Comparison of ENCODE assay signal across 20 cellular contexts in the genomic region with DNA sequence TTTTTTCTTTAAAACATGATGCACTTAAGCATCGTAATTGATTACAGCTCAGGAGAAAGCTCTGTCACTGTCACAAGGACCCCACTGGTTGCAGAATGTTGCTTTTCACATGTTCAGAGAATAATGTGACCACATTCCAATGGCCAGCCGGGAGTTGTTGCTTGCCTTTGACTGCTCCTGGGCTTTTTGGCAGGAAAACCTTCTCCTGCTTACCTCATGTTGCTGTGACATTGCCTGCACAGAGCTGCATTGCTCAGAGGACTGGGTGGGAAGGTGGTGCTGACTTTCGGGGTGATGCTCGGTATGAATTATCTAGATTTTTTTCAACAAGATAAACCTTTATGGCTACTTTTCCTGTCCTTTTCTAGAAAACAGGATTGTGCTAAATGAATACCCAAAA.
DNase-seq lines count a peak whose midpoint lies in the region; ATAC-seq lines count a peak whose summit lies in the region.
"Had no signal": no experiment of that assay in that cellular context is flagged by ENCODE, and none has a peak within 500 bp of the region (broad histone marks: within the 10 kb centered on the region; RNA-seq: fewer than 3 reads in every experiment).

No MANE protein-coding gene starts in this region.

- H3K4me2 ChIP-seq in mesendoderm (ENCODE audit: low read length) = no peak overlapping the region

- H2BK5ac ChIP-seq in mesendoderm (ENCODE audit: low read length) = no peak overlapping the region

- no peaks in the 10 kb centered on the region for H3K79me1 ChIP-seq in mesendoderm (ENCODE audit: low read length)

- H3K9me3 ChIP-seq in aorta (ENCODE audit: control insufficient read depth, low read length) = no peaks in the 10 kb centered on the region
- H3K9me3 ChIP-seq: adrenal gland had no signal

- no peak overlapping the region for H3K9ac ChIP-seq in mesendoderm (ENCODE audit: low read length)

- H3K23ac ChIP-seq in mesendoderm (ENCODE audit: low read length) = no peak overlapping the region

- ATAC-seq in Right ventricle myocardium inferior = peak; percentile 59
- no peak for ATAC-seq in aorta (ENCODE audit: low FRiP score)
- ATAC-seq: activated T-helper 17 cell treated with anti-CD3 and anti-CD28 coated beads, Interleukin-2, amount 50 U/mL, for 72 hours; K562 had no signal

- H3K79me2 ChIP-seq in mesendoderm (ENCODE audit: control insufficient read depth, insufficient read depth, low read length) = no peaks in the 10 kb centered on the region

- H3K4me3 ChIP-seq in mesendoderm (ENCODE audit: low read length) (no peak overlapping the region), aorta (ENCODE audit: low read length in 2 of 2) (no peak overlapping the region)
- H3K4me3 ChIP-seq: adrenal gland, K562 had no signal

- no peak overlapping the region for H3K56ac ChIP-seq in mesendoderm (ENCODE audit: low read length)

- no peak overlapping the region for H2BK15ac ChIP-seq in mesendoderm (replicated peaks; ENCODE audit: low read depth)

- H2BK120ac ChIP-seq in mesendoderm (ENCODE audit: low read depth, low read length) = no peak overlapping the region

- H3K4me1 ChIP-seq in mesendoderm (ENCODE audit: control insufficient read depth, low read depth, low read length) = no peaks in the 10 kb centered on the region
- peaks cover 0 to 4% of the 10 kb centered on the region in 2 donors for H3K4me1 ChIP-seq in aorta (ENCODE audit: control insufficient read depth in 1 of 2, insufficient read depth in 2 of 2, low read length in 2 of 2)

- no peak overlapping the region for H2AK5ac ChIP-seq in mesendoderm (ENCODE audit: low read length)

- H3K18ac ChIP-seq in mesendoderm (ENCODE audit: low read length) = no peak overlapping the region

- no peak overlapping the region for H3K4ac ChIP-seq in mesendoderm (ENCODE audit: low read depth, low read length)

- no peaks in the 10 kb centered on the region for H3K27me3 ChIP-seq in mesendoderm (ENCODE audit: insufficient read depth, low read length, poor library complexity)
- H3K27me3 ChIP-seq in aorta (ENCODE audit: control insufficient read depth in 1 of 2, insufficient read depth in 2 of 2, low read length in 1 of 2) = no peaks in the 10 kb centered on the region
- H3K27me3 ChIP-seq: adrenal gland had no signal

- H3K27ac ChIP-seq in mesendoderm (ENCODE audit: low read depth, low read length) (no peak overlapping the region), aorta (ENCODE audit: low read depth in 1 of 2, low read length in 2 of 2) (peak overlapping the region; percentile 22 to 25)
- H3K27ac ChIP-seq: adrenal gland had no signal

- DNase-seq in Right ventricle myocardium inferior (ENCODE audit: missing footprints) = no peak
- no peak for DNase-seq in cardiac septum (ENCODE audit: low spot score)
- peak; percentile 11 for DNase-seq in fibroblast of peridontal ligament (ENCODE audit: extremely low read depth)
- peak; percentile 51 for DNase-seq in mesendoderm
- no peak for DNase-seq in aorta
- no peak for DNase-seq in central memory CD4-positive, alpha-beta T cell
- no peak for DNase-seq in kidney tubule cell (ENCODE audit: low spot score)
- DNase-seq in AML-193 (lab: John Stamatoyannopoulos, UW) = no peak
- DNase-seq: activated CD4-positive, alpha-beta T cell treated with anti-CD3 and anti-CD28 coated beads, Interleukin-2, amount 50 U/mL, for 4 hours; CD8-positive, alpha-beta memory T cell; effector memory CD4-positive, alpha-beta T cell; GDM1; islet precursor cell; NCI-H1048; NCI-H2171; SIG-M5; stimulated activated CD4-positive, alpha-beta T cell treated with anti-CD3 and anti-CD28 coated beads, Interleukin-1b, Interleukin-23, amount 100 ng/mL, for 48 hours had no signal

- intact Hi-C loops in Right ventricle myocardium inferior (cut with DNase I) = loop anchor here (1.0 to 5.0 kb wide), 2 partner anchors 19 to 259 kb away; no protein-coding TSS in a partner anchor
- intact Hi-C loops in cardiac septum (cut with DNase I) = loop anchor here (5.0 kb wide), 1 partner anchor 51 kb away; no protein-coding TSS in a partner anchor
- intact Hi-C loops in aorta (cut with DNase I) = no loop called here

- no peak overlapping the region for H4K8ac ChIP-seq in mesendoderm (ENCODE audit: low read depth, low read length)

- no peaks in the 10 kb centered on the region for H3K36me3 ChIP-seq in mesendoderm (ENCODE audit: control insufficient read depth, insufficient read depth, low read length)
- H3K36me3 ChIP-seq in aorta (ENCODE audit: control insufficient read depth in 1 of 2, insufficient read depth in 2 of 2, low read length in 1 of 2) = peaks cover 0 to 2% of the 10 kb centered on the region in 2 donors
- H3K36me3 ChIP-seq: adrenal gland had no signal

- no CpG with 5 or more reads among the region's 4 CpGs for WGBS in mesendoderm (ENCODE audit: extremely low coverage, insufficient coverage, low lambda C conversion rate)
- WGBS in aorta, 2 donors = 6 to 9% methylated on average over 4 of the region's 4 CpGs

- no peak overlapping the region for H4K5ac ChIP-seq in mesendoderm (ENCODE audit: low read length)

Comparison
In these comparisons a context has a peak if more than half of its experiments do, and no peak if none do; other contexts are left out.
1. DNase-seq: peak in fibroblast of peridontal ligament (single experiment) and mesendoderm (single experiment); none in Right ventricle myocardium inferior (single experiment), cardiac septum (single experiment), aorta (0 of 2), central memory CD4-positive, alpha-beta T cell (single experiment), kidney tubule cell (single experiment) and AML-193 (0 of 2).
2. intact Hi-C loops: an anchor here in Right ventricle myocardium inferior (1.0 to 5.0 kb wide) and cardiac septum (5.0 kb wide); none called in aorta.